ENCODE assay signal across 15 cellular contexts in the genomic region with DNA sequence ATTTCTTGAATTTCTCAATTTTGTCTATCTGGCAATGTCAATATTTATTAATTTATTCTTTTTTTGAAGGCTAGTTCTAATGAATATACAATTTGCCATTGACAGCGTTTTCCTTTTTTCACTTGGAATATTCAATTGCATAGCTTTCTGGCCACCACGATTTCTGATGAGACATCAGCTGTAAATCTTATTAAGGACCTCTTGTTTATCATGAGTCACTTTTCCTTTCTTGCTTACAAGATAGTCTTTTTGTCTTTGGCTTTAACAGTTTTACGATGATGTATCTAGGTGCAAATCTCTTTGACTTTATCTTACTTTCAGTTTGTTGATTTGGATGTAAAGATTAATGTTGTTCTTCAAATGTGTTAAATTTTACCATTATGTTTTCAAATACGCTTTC.
"Had no signal": no experiment of that assay in that cellular context is flagged by ENCODE, and none has a peak within 500 bp of the region (broad histone marks: within the 10 kb centered on the region; RNA-seq: fewer than 3 reads in every experiment).

No MANE protein-coding gene starts in this region.

- H3K9ac ChIP-seq: neural progenitor cell had no signal

- H3K4me1 ChIP-seq: adrenal gland, heart left ventricle, neural progenitor cell had no signal

- H3K27ac ChIP-seq: adrenal gland, heart left ventricle, neural progenitor cell had no signal

- H3K4me2 ChIP-seq: neural progenitor cell had no signal

- ATAC-seq: heart left ventricle; left colon; stimulated activated effector memory CD8-positive, alpha-beta T cell treated with anti-CD3 and anti-CD28 coated beads, Interleukin-12 subunit alpha, Interleukin-12 subunit beta, amount 100 ng/mL, for 72 hours had no signal

- H3K9me3 Mint-ChIP-seq: neural progenitor cell had no signal

- H3K4me1 Mint-ChIP-seq: activated naive CD4-positive, alpha-beta T cell treated with anti-CD3 and anti-CD28 coated beads, Interleukin-2, amount 50 U/mL, for 24 hours; immature natural killer cell; neural progenitor cell; stimulated activated effector memory CD8-positive, alpha-beta T cell treated with anti-CD3 and anti-CD28 coated beads, Interleukin-12 subunit alpha, Interleukin-12 subunit beta, amount 100 ng/mL, for 72 hours had no signal

- H3K27ac Mint-ChIP-seq: activated naive CD4-positive, alpha-beta T cell treated with anti-CD3 and anti-CD28 coated beads, Interleukin-2, amount 50 U/mL, for 24 hours; activated T-cell treated with anti-CD3 and anti-CD28 coated beads, Interleukin-2, amount 50 U/mL, for 24 hours; immature natural killer cell; neural progenitor cell; stimulated activated effector memory CD8-positive, alpha-beta T cell treated with anti-CD3 and anti-CD28 coated beads, Interleukin-12 subunit alpha, Interleukin-12 subunit beta, amount 100 ng/mL, for 72 hours had no signal

- H2AFZ ChIP-seq: neural progenitor cell had no signal

- H3K36me3 ChIP-seq: adrenal gland, heart left ventricle, neural progenitor cell had no signal

- H3K36me3 Mint-ChIP-seq: activated naive CD4-positive, alpha-beta T cell treated with anti-CD3 and anti-CD28 coated beads, Interleukin-2, amount 50 U/mL, for 24 hours; immature natural killer cell; neural progenitor cell; stimulated activated effector memory CD8-positive, alpha-beta T cell treated with anti-CD3 and anti-CD28 coated beads, Interleukin-12 subunit alpha, Interleukin-12 subunit beta, amount 100 ng/mL, for 72 hours had no signal

- H3K9me3 ChIP-seq: adrenal gland had no signal

- H3K27me3 ChIP-seq: adrenal gland, heart left ventricle, neural progenitor cell had no signal

- H3K27me3 Mint-ChIP-seq: activated naive CD4-positive, alpha-beta T cell treated with anti-CD3 and anti-CD28 coated beads, Interleukin-2, amount 50 U/mL, for 24 hours; activated T-cell treated with anti-CD3 and anti-CD28 coated beads, Interleukin-2, amount 50 U/mL, for 24 hours had no signal

- DNase-seq: activated CD4-positive, alpha-beta T cell treated with anti-CD3 and anti-CD28 coated beads, Interleukin-2, amount 50 U/mL, for 48 hours; activated effector memory CD4-positive, alpha-beta T cell treated with anti-CD3 and anti-CD28 coated beads, Interleukin-2, amount 50 U/mL, for 16 hours; activated T-cell treated with anti-CD3 and anti-CD28 coated beads, Interleukin-2, amount 50 U/mL, for 24 hours; adrenal gland; caudate nucleus; foreskin melanocyte; heart left ventricle; immature natural killer cell; left colon; midbrain; SW 1271 had no signal

- H3K4me3 Mint-ChIP-seq: activated naive CD4-positive, alpha-beta T cell treated with anti-CD3 and anti-CD28 coated beads, Interleukin-2, amount 50 U/mL, for 24 hours; activated T-cell treated with anti-CD3 and anti-CD28 coated beads, Interleukin-2, amount 50 U/mL, for 24 hours; immature natural killer cell; neural progenitor cell; stimulated activated effector memory CD8-positive, alpha-beta T cell treated with anti-CD3 and anti-CD28 coated beads, Interleukin-12 subunit alpha, Interleukin-12 subunit beta, amount 100 ng/mL, for 72 hours had no signal

- H3K4me3 ChIP-seq: adrenal gland, heart left ventricle, lung, neural progenitor cell had no signal
